In genomic region chr15:90400005-90400758, GRCh38 we compare ENCODE assay signal across 8 cellular contexts. TPM values are rescaled to one million over a fixed set of nuclear protein-coding genes. Genes with fewer than 3 reads are reported as not detected.
DNase-seq lines count a peak whose midpoint lies in the region; ATAC-seq, FAIRE-seq and TF ChIP-seq lines count a peak whose summit lies in the region.

No MANE protein-coding gene starts in this region.

- H3K4me1 ChIP-seq in OCI-LY1 (ENCODE audit: insufficient read depth, low read length, severe bottlenecking) (peaks cover 53% of the 10 kb centered on the region), gastrocnemius medialis (peaks cover 91 to 96% of the 10 kb centered on the region in 2 donors)

- DNase-seq in epithelial cell of prostate (ENCODE audit: low read depth, low spot score) (no peak), gastrocnemius medialis (no peak), NCI-H2196 (lab: John Stamatoyannopoulos, UW; ENCODE audit: unreplicated experiment) (no peak), GM12892 (ENCODE audit: insufficient read length) (no peak), WERI-Rb-1 (no peak)
- no peak for DNase-seq in activated CD8-positive, alpha-beta memory T cell treated with anti-CD3 and anti-CD28 coated beads, Interleukin-2, amount 50 U/mL, for 48 hours

- peaks cover 7% of the 10 kb centered on the region; the same call in 1 of the 2 replicates for H3K36me3 ChIP-seq in OCI-LY1 (ENCODE audit: insufficient read depth, low read length)
- no peaks in the 10 kb centered on the region for H3K36me3 ChIP-seq in gastrocnemius medialis
- H3K36me3 ChIP-seq in WERI-Rb-1 = no peaks in the 10 kb centered on the region; the same call in 1 of the 2 replicates

- TF ChIP-seq CTCF in OCI-LY1 (IDR thresholded peaks at IDR 0.05; ENCODE audit: low read length) = no peak
- no peak for TF ChIP-seq CTCF in gastrocnemius medialis (IDR thresholded peaks at IDR 0.05 in 4 of 5, conservative IDR thresholded peaks at IDR 0.05 in 1 of 5)
- TF ChIP-seq CTCF in WERI-Rb-1 (IDR thresholded peaks at IDR 0.05; ENCODE audit: low read depth, low read length) = no peak

- no peak for FAIRE-seq in GM12892 (lab: Jason Lieb, UNC)

- peak overlapping the region; percentile 41 for H3K4me3 ChIP-seq in OCI-LY1 (ENCODE audit: low read depth, low read length, poor library complexity, severe bottlenecking)
- H3K4me3 ChIP-seq in gastrocnemius medialis = peak overlapping the region; percentile 33 to 42 (median 40)
- H3K4me3 ChIP-seq in WERI-Rb-1 (ENCODE audit: low read depth, low read length) = no peak overlapping the region

- H3K27ac ChIP-seq in OCI-LY1 (ENCODE audit: low read depth, low read length, poor library complexity, severe bottlenecking) = peak overlapping the region; percentile 75
- peak overlapping the region; percentile 84 for H3K27ac ChIP-seq in epithelial cell of prostate
- H3K27ac ChIP-seq in gastrocnemius medialis = peak overlapping the region; percentile 91 to 100 (median 96)
- H3K27ac ChIP-seq in WERI-Rb-1 = no peak overlapping the region

- peak; percentile 10 for ATAC-seq in GM19455 (IDR thresholded peaks at IDR 0.05; ENCODE audit: unreplicated experiment)
- peak in 1 of 2 donors; percentile 25 for ATAC-seq in gastrocnemius medialis

- no peak overlapping the region for H2AFZ ChIP-seq in OCI-LY1 (ENCODE audit: low read length)

- H3K9me3 ChIP-seq in OCI-LY1 (ENCODE audit: low read length) = no peaks in the 10 kb centered on the region
- no peaks in the 10 kb centered on the region for H3K9me3 ChIP-seq in gastrocnemius medialis
- H3K9me3 ChIP-seq in WERI-Rb-1 (ENCODE audit: severe bottlenecking) = no peaks in the 10 kb centered on the region

- H3F3A ChIP-seq in OCI-LY1 (ENCODE audit: insufficient read depth, low read length) = no peaks in the 10 kb centered on the region

- in situ Hi-C loops in gastrocnemius medialis (cut with MboI; ENCODE audit: low sequenced_read_pairs in 4 of 4) = no loop called here

- intact Hi-C loops in gastrocnemius medialis (cut with DNase I; ENCODE audit: low total_unique reads) = no loop called here

- TF ChIP-seq POLR2A in gastrocnemius medialis (IDR thresholded peaks at IDR 0.05) (no peak), GM12892 (IDR thresholded peaks at IDR 0.05; ENCODE audit: low read depth, low read length) (no peak)

- H3K9me2 ChIP-seq in OCI-LY1 (ENCODE audit: low read depth, low read length) = no peaks in the 10 kb centered on the region

- no peaks in the 10 kb centered on the region for H4K20me1 ChIP-seq in OCI-LY1 (ENCODE audit: insufficient read depth, low read length)

- H3K79me2 ChIP-seq in OCI-LY1 (ENCODE audit: insufficient read depth, low read length) = peaks cover 89% of the 10 kb centered on the region

- H3K9ac ChIP-seq in OCI-LY1 (ENCODE audit: low read length) = peak overlapping the region; percentile 8; the same call in 1 of the 2 replicates

- H3K27me3 ChIP-seq in OCI-LY1 (ENCODE audit: insufficient read depth, low read length) (no peaks in the 10 kb centered on the region), gastrocnemius medialis (no peaks in the 10 kb centered on the region), WERI-Rb-1 (ENCODE audit: insufficient read depth, low read depth, severe bottlenecking) (no peaks in the 10 kb centered on the region)

- H3K4me2 ChIP-seq in OCI-LY1 (ENCODE audit: low read length) = peak overlapping the region; percentile 68

RNA-seq across cellular contexts. Expression of gene IQGAP1, which starts 12.1 kb away (rescaled TPM):
- total RNA-seq in gastrocnemius medialis = 10 to 100 TPM; 39.1 to 92.7 (median 59.1) TPM
- polyA plus RNA-seq in GM12892 (2012; ENCODE audit: missing spikeins) = 84.6 TPM

RNA-seq across cellular contexts. Expression of gene ZNF774, which starts 48.1 kb away (rescaled TPM):
- total RNA-seq in gastrocnemius medialis = 10 to 100 TPM in 1 of 4 donors, 1 to 10 TPM in 3; 2.1 to 17.1 (median 5.4) TPM
- 2.6 TPM for polyA plus RNA-seq in GM12892 (2012; ENCODE audit: missing spikeins)
